In genomic region chr2:96205888-96206287, GRCh38 we compare ENCODE assay signal across 9 cellular contexts. TPM values are rescaled to one million over a fixed set of nuclear protein-coding genes. Genes with fewer than 3 reads are reported as not detected.
DNase-seq lines count a peak whose midpoint lies in the region; ATAC-seq, FAIRE-seq and TF ChIP-seq lines count a peak whose summit lies in the region.
"Had no signal": no experiment of that assay in that cellular context is flagged by ENCODE, and none has a peak within 500 bp of the region (broad histone marks: within the 10 kb centered on the region; RNA-seq: fewer than 3 reads in every experiment).

No MANE protein-coding gene starts in this region.

- no peaks in the 10 kb centered on the region for H3K27me3 Mint-ChIP-seq in activated naive CD4-positive, alpha-beta T cell treated with anti-CD3 and anti-CD28 coated beads, Interleukin-2, amount 10 ng/mL, durations not matched to agents 7 days and 5 days
- H3K27me3 Mint-ChIP-seq in activated naive CD8-positive, alpha-beta T cell treated with anti-CD3 and anti-CD28 coated beads for 36 hours, result no peaks in the 10 kb centered on the region

- peak overlapping the region in 2 of 3 experiments; percentile 50 to 61 for H3K4me3 ChIP-seq in keratinocyte (ENCODE audit: control insufficient read depth in 2 of 3, extremely low read depth in 1 of 3, insufficient read depth in 2 of 3, low read depth in 1 of 3, low read length in 3 of 3)
- H3K4me3 ChIP-seq in thyroid gland (replicated peaks in 1 of 3), result no peak overlapping the region

- ATAC-seq in HG03039 (IDR thresholded peaks at IDR 0.05; ENCODE audit: unreplicated experiment) (no peak), HG02610 (IDR thresholded peaks at IDR 0.05; ENCODE audit: unreplicated experiment) (no peak)

- H3K9me1 ChIP-seq in keratinocyte (ENCODE audit: control insufficient read depth, extremely low read depth, insufficient read depth, low read length), result peaks cover 2% of the 10 kb centered on the region

- dilution Hi-C loops in keratinocyte (cut with MboI; ENCODE audit: extremely low pct_ligation_motif_present, low sequenced_read_pairs), result no loop called here

- peak overlapping the region; percentile 85 for H3K4me2 ChIP-seq in keratinocyte (ENCODE audit: control insufficient read depth, extremely low read depth, insufficient read depth, low read depth, low read length)

- H3K9me3 ChIP-seq in keratinocyte (ENCODE audit: control insufficient read depth, low read depth, low read length), result no peaks in the 10 kb centered on the region
- no peaks in the 10 kb centered on the region for H3K9me3 ChIP-seq in thyroid gland

- H3K4me1 Mint-ChIP-seq in activated naive CD4-positive, alpha-beta T cell treated with anti-CD3 and anti-CD28 coated beads, Interleukin-2, amount 10 ng/mL, durations not matched to agents 7 days and 5 days, result peaks cover 70% of the 10 kb centered on the region
- peaks cover 60% of the 10 kb centered on the region for H3K4me1 Mint-ChIP-seq in activated naive CD8-positive, alpha-beta T cell treated with anti-CD3 and anti-CD28 coated beads for 36 hours

- H3K27me3 ChIP-seq in keratinocyte (ENCODE audit: control insufficient read depth, extremely low read depth, insufficient read depth, low read length) (no peaks in the 10 kb centered on the region), thyroid gland (no peaks in the 10 kb centered on the region)

- H3K36me3 ChIP-seq in keratinocyte (ENCODE audit: control insufficient read depth in 2 of 2, extremely low read depth in 1 of 2, insufficient read depth in 2 of 2, low read length in 2 of 2) (no peaks in the 10 kb centered on the region), thyroid gland (no peaks in the 10 kb centered on the region)

- H3K4me3 Mint-ChIP-seq in activated naive CD4-positive, alpha-beta T cell treated with anti-CD3 and anti-CD28 coated beads, Interleukin-2, amount 10 ng/mL, durations not matched to agents 7 days and 5 days, result peak overlapping the region; percentile 51
- H3K4me3 Mint-ChIP-seq in activated naive CD8-positive, alpha-beta T cell treated with anti-CD3 and anti-CD28 coated beads for 36 hours, result peak overlapping the region; percentile 77

- peaks cover 26% of the 10 kb centered on the region for H3K36me3 Mint-ChIP-seq in activated naive CD4-positive, alpha-beta T cell treated with anti-CD3 and anti-CD28 coated beads, Interleukin-2, amount 10 ng/mL, durations not matched to agents 7 days and 5 days
- H3K36me3 Mint-ChIP-seq in activated naive CD8-positive, alpha-beta T cell treated with anti-CD3 and anti-CD28 coated beads for 36 hours, result peaks cover 36% of the 10 kb centered on the region

- H2AFZ ChIP-seq in keratinocyte (ENCODE audit: control insufficient read depth, low read length), result no peak overlapping the region

- peak in 1 of 2 donors; percentile 58 for TF ChIP-seq POLR2A in thyroid gland (IDR thresholded peaks at IDR 0.05)

- no peaks in the 10 kb centered on the region for H3K9me3 Mint-ChIP-seq in activated naive CD4-positive, alpha-beta T cell treated with anti-CD3 and anti-CD28 coated beads, Interleukin-2, amount 10 ng/mL, durations not matched to agents 7 days and 5 days
- H3K9me3 Mint-ChIP-seq in activated naive CD8-positive, alpha-beta T cell treated with anti-CD3 and anti-CD28 coated beads for 36 hours, result no peaks in the 10 kb centered on the region

- CTCF ChIA-PET in activated naive CD4-positive, alpha-beta T cell treated with anti-CD3 and anti-CD28 coated beads, Interleukin-2, amount 10 ng/mL, durations not matched to agents 7 days and 5 days (lab: Charles Lee), result interaction anchor here (0.8 kb wide), 2 partner anchors 54 to 61 kb away, joined by 3 to 4 read pairs; no protein-coding TSS in a partner anchor

- H3K4me1 ChIP-seq in keratinocyte (ENCODE audit: control insufficient read depth, extremely low read depth, insufficient read depth, low read length) (peaks cover 58% of the 10 kb centered on the region), thyroid gland (peaks cover 62% of the 10 kb centered on the region in 2 donors)

- no peak for TF ChIP-seq CTCF in keratinocyte (optimal IDR thresholded peaks at IDR 0.05 in 1 of 3, IDR thresholded peaks at IDR 0.05 in 1 of 3, conservative IDR thresholded peaks at IDR 0.05 in 1 of 3; ENCODE audit: extremely low read depth in 1 of 3, insufficient read depth in 2 of 3, low read length in 3 of 3)
- no peak for TF ChIP-seq CTCF in thyroid gland (IDR thresholded peaks at IDR 0.05)

- peaks cover 82% of the 10 kb centered on the region for H3K79me2 ChIP-seq in keratinocyte (ENCODE audit: control insufficient read depth, insufficient read depth, low read length)

- no peak overlapping the region for H3K27ac Mint-ChIP-seq in activated naive CD4-positive, alpha-beta T cell treated with anti-CD3 and anti-CD28 coated beads, Interleukin-2, amount 10 ng/mL, durations not matched to agents 7 days and 5 days
- H3K27ac Mint-ChIP-seq in activated naive CD8-positive, alpha-beta T cell treated with anti-CD3 and anti-CD28 coated beads for 36 hours, result peak overlapping the region; percentile 74

- intact Hi-C loops in thyroid gland (cut with DNase I), result no loop called here

- H3K27ac ChIP-seq in keratinocyte (ENCODE audit: control insufficient read depth, insufficient read depth, low read length) (peak overlapping the region; percentile 62), thyroid gland (peak overlapping the region; percentile 79 to 87 (median 84))

- no peak for FAIRE-seq in keratinocyte (lab: Jason Lieb, UNC)

- no peak overlapping the region for H3K9ac ChIP-seq in keratinocyte (ENCODE audit: control insufficient read depth, extremely low read depth, insufficient read depth, low read length)

- H4K20me1 ChIP-seq in keratinocyte (ENCODE audit: control insufficient read depth, extremely low read depth, insufficient read depth, low read length), result peaks cover 5% of the 10 kb centered on the region

- DNase-seq in activated naive CD4-positive, alpha-beta T cell treated with anti-CD3 and anti-CD28 coated beads, Interleukin-2, amount 10 ng/mL, durations not matched to agents 7 days and 5 days, result no peak
- DNase-seq in activated naive CD4-positive, alpha-beta T cell (lab: John Stamatoyannopoulos, UW), result no peak
- DNase-seq in activated naive CD8-positive, alpha-beta T cell treated with anti-CD3 and anti-CD28 coated beads for 36 hours, result no peak
- DNase-seq in keratinocyte (ENCODE audit: low read depth, low spot score) (no peak), thyroid gland (peak; percentile 14 to 41), HK-2 (ENCODE audit: unreplicated experiment) (no peak)
- DNase-seq: activated effector memory CD4-positive, alpha-beta T cell treated with anti-CD3 and anti-CD28 coated beads, Interleukin-2, amount 50 U/mL, for 16 hours had no signal

RNA-seq across cellular contexts. Expression of gene STARD7, which starts 2.7 kb away (rescaled TPM):
- total RNA-seq in activated naive CD8-positive, alpha-beta T cell treated with anti-CD3 and anti-CD28 coated beads for 36 hours, result 100 to 1,000 TPM; 229 to 231 TPM
- 44.8 to 84.6 TPM (median 73.4 TPM) in 3 replicates for polyA plus RNA-seq in keratinocyte
- 29.8 TPM for polyA plus RNA-seq in keratinocyte (2011; ENCODE audit: low read depth)
- 55.3 and 75.9 TPM in 2 replicates for polyA plus RNA-seq in keratinocyte (2011; cell fraction: cytosol; rRNA removed)
- 50.8 and 61.7 TPM in 2 replicates for polyA plus RNA-seq in keratinocyte (2011; cell fraction: nucleus; rRNA removed)
- polyA plus RNA-seq in keratinocyte (2012; ENCODE audit: low replicate concordance), result 36.6 and 67.5 TPM in 2 replicates
- polyA minus RNA-seq in keratinocyte, result 35.4 to 80.6 TPM (median 49.0 TPM) in 3 replicates
- polyA minus RNA-seq in keratinocyte (2011; cell fraction: cytosol; rRNA and poly(A)+ RNA removed), result 69.3 TPM
- polyA minus RNA-seq in keratinocyte (2011; cell fraction: nucleus; rRNA and poly(A)+ RNA removed), result 38.5 and 64.8 TPM in 2 replicates
- 100 to 1,000 TPM; 211 to 292 (median 266) TPM for total RNA-seq in thyroid gland

RNA-seq across cellular contexts. Expression of gene TMEM127, which starts 59.9 kb away (rescaled TPM):
- 10 to 100 TPM; 17.4 to 21.2 TPM for total RNA-seq in activated naive CD8-positive, alpha-beta T cell treated with anti-CD3 and anti-CD28 coated beads for 36 hours
- 30.8 to 45.6 TPM (median 35.8 TPM) in 3 replicates for polyA plus RNA-seq in keratinocyte
- polyA plus RNA-seq in keratinocyte (2011; ENCODE audit: low read depth), result 26.4 TPM
- polyA plus RNA-seq in keratinocyte (2011; cell fraction: cytosol; rRNA removed), result 35.0 and 37.6 TPM in 2 replicates
- 52.9 and 61.3 TPM in 2 replicates for polyA plus RNA-seq in keratinocyte (2011; cell fraction: nucleus; rRNA removed)
- polyA plus RNA-seq in keratinocyte (2012; ENCODE audit: low replicate concordance), result 23.9 and 31.5 TPM in 2 replicates
- polyA minus RNA-seq in keratinocyte, result 65.0 to 153 TPM (median 74.8 TPM) in 3 replicates
- 25.7 TPM for polyA minus RNA-seq in keratinocyte (2011; cell fraction: cytosol; rRNA and poly(A)+ RNA removed)
- 40.5 and 54.1 TPM in 2 replicates for polyA minus RNA-seq in keratinocyte (2011; cell fraction: nucleus; rRNA and poly(A)+ RNA removed)
- 10 to 100 TPM; 45.7 to 53.6 (median 48.7) TPM for total RNA-seq in thyroid gland

Comparison
In these comparisons a context has a peak if more than half of its experiments do, and no peak if none do; other contexts are left out.
1. DNase-seq: peak in thyroid gland (2 of 2); none in activated naive CD4-positive, alpha-beta T cell treated with anti-CD3 and anti-CD28 coated beads, Interleukin-2, amount 10 ng/mL, durations not matched to agents 7 days and 5 days (single experiment), activated naive CD4-positive, alpha-beta T cell (0 of 4), activated naive CD8-positive, alpha-beta T cell treated with anti-CD3 and anti-CD28 coated beads for 36 hours (single experiment), keratinocyte (single experiment) and HK-2 (single experiment).
2. H3K4me3 ChIP-seq: peak in keratinocyte (2 of 3); none in thyroid gland (0 of 3).